In the genomic region with DNA sequence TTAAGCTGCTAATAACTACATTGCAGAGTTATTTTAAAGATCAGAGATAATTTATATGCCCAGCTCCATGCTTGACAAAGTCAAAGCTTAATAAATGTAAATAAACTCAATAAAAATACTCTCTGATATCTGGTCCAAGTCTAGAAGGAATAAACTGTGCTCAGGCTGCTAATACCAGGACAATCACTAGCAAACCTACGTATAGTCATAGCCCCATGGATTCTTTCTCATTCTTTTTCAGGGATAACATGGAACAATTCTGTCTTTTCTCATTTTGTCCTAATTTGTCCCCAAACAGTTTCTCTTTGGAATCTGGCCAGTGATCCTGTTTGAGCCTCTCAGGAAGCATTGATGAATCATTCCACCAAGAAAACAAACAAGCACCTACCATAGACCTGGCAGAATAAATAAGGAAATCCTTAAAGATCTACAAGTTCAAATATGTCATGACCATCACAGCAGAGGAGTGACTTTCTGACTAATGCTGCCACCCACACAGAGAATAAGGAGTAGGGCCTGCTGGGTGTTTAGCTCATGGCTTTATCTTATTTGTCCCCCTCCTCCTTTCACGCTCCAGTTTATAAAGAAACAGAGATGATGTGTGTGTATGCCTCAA, we compare ENCODE assay signal across 15 cellular contexts. TPM values are rescaled to one million over a fixed set of nuclear protein-coding genes. Genes with fewer than 3 reads are reported as not detected.
A peak's percentile ranks its signal among the peaks of the same experiment; 100 is the strongest.
DNase-seq lines count a peak whose midpoint lies in the region; ATAC-seq, FAIRE-seq and TF ChIP-seq lines count a peak whose summit lies in the region.
"Had no signal": no experiment of that assay in that cellular context is flagged by ENCODE, and none has a peak within 500 bp of the region (broad histone marks: within the 10 kb centered on the region; RNA-seq: fewer than 3 reads in every experiment).

No MANE protein-coding gene starts in this region.

- H3K9me3 ChIP-seq in PC-3 (ENCODE audit: low read length) (no peaks in the 10 kb centered on the region), pancreas (no peaks in the 10 kb centered on the region), adrenal gland (replicated peaks in 1 of 3) (no peaks in the 10 kb centered on the region)

- H3K36me3 ChIP-seq in PC-3 (ENCODE audit: low read depth, low read length) (0 out of 2 replicates have a peak, but pooled peaks cover 8% of the 10 kb centered on the region), pancreas (no peaks in the 10 kb centered on the region), adrenal gland (replicated peaks in 1 of 2) (no peaks in the 10 kb centered on the region)

- no peak for TF ChIP-seq CTCF in PC-3 (conservative IDR thresholded peaks at IDR 0.05; ENCODE audit: low read depth, low read length)
- TF ChIP-seq CTCF in pancreas (IDR thresholded peaks at IDR 0.05) = no peak
- no peak for TF ChIP-seq CTCF in adrenal gland (IDR thresholded peaks at IDR 0.05)

- WGBS in pancreas, 2 donors = 77 to 78% methylated on average over 2 of the region's 2 CpGs
- WGBS in adrenal gland, 4 donors = 65 to 84% (median 72%) methylated on average over 2 of the region's 2 CpGs

- TF ChIP-seq POLR2A in adrenal gland (IDR thresholded peaks at IDR 0.05) = no peak

- POLR2A ChIA-PET in PC-3 (lab: Charles Lee; ENCODE audit: unreplicated experiment) = interaction anchor here (0.5 to 0.7 kb wide), 2 partner anchors 101 to 576 kb away, joined by 3 to 5 read pairs; no protein-coding TSS in a partner anchor

- no TSS peak for BruUV-seq in PC-3 (replicated peaks; lab: Mats Ljungman, UMichigan)

- CTCF ChIA-PET in PC-3 (lab: Charles Lee) = interaction anchor here (0.5 to 2.2 kb wide), 3 partner anchors 25 to 286 kb away, joined by 5 to 21 read pairs (median 5); no protein-coding TSS in a partner anchor

- H3K79me2 ChIP-seq in PC-3 (ENCODE audit: low read length) = no peaks in the 10 kb centered on the region

- H3K4me1 ChIP-seq in PC-3 (ENCODE audit: insufficient read depth, low read length) (peaks cover 34% of the 10 kb centered on the region), pancreas (peaks cover 0 to 8% (median 0%) of the 10 kb centered on the region in 3 donors), adrenal gland (replicated peaks in 1 of 2) (no peaks in the 10 kb centered on the region)

- no peak for FAIRE-seq in pancreas (lab: Jason Lieb, UNC)

- intact Hi-C loops in PC-3 (cut with micrococcal nuclease) = no loop called here
- intact Hi-C loops in pancreas (cut with DNase I) = no loop called here
- intact Hi-C loops in adrenal gland (cut with DNase I) = no loop called here

- H3K27me3 ChIP-seq in PC-3 (ENCODE audit: low read length) = no peaks in the 10 kb centered on the region
- H3K27me3 ChIP-seq in pancreas = no peaks in the 10 kb centered on the region
- no peaks in the 10 kb centered on the region for H3K27me3 ChIP-seq in adrenal gland

- DNase-seq in EL (peak; percentile 36), PC-3 (peak; percentile 92), epithelial cell of prostate (ENCODE audit: low read depth, low spot score) (peak; percentile 57), pancreas (no peak), T-helper 9 cell (no peak), adrenal gland (no peak), iPS-NIHi11 (ENCODE audit: low spot score) (no peak)
- DNase-seq in activated naive CD4-positive, alpha-beta T cell (lab: John Stamatoyannopoulos, UW) = no peak
- DNase-seq: activated gamma-delta T cell; CD4-positive, CD25-positive, alpha-beta regulatory T cell; NCI-H2107 had no signal

- peak overlapping the region; percentile 83 for H3K27ac ChIP-seq in PC-3 (ENCODE audit: low read length)
- peak overlapping the region; percentile 66 for H3K27ac ChIP-seq in epithelial cell of prostate
- H3K27ac ChIP-seq in pancreas = no peak overlapping the region
- H3K27ac ChIP-seq in adrenal gland = no peak overlapping the region

- H3K4me3 ChIP-seq in PC-3 (ENCODE audit: low read length) (peak overlapping the region; percentile 13; the same call in 1 of the 2 replicates), pancreas (no peak overlapping the region), adrenal gland (no peak overlapping the region)

- H3K4me2 ChIP-seq in PC-3 (ENCODE audit: low read length) = peak overlapping the region; percentile 65

- H2AFZ ChIP-seq in PC-3 (ENCODE audit: low read length) = no peak overlapping the region

- ATAC-seq in PC-3 (peak; percentile 99), pancreas (peak in 3 of 4 donors; percentile 58 to 78 (median 67))
- ATAC-seq: stimulated activated effector memory CD8-positive, alpha-beta T cell treated with anti-CD3 and anti-CD28 coated beads, Interleukin-12 subunit alpha, Interleukin-12 subunit beta, amount 100 ng/mL, for 72 hours had no signal

- peak overlapping the region; percentile 50 for H3K9ac ChIP-seq in PC-3 (ENCODE audit: low read length)

- no peaks in the 10 kb centered on the region for H3K9me2 ChIP-seq in PC-3 (replicated peaks; ENCODE audit: low read length)

- no peaks in the 10 kb centered on the region for H4K20me1 ChIP-seq in PC-3 (ENCODE audit: low read length)

- peaks cover 6% of the 10 kb centered on the region for H3F3A ChIP-seq in PC-3 (ENCODE audit: low read length, unreplicated experiment)

RNA-seq across cellular contexts. Expression of gene B3GNT6, which starts 14.1 kb away (rescaled TPM):
- total RNA-seq in PC-3 (2014; rRNA removed) (0.04 TPM in 1 of 2 replicates, not detected in the other), pancreas (under 1 TPM in 1 of 6 donors, not detected in 5; 0.85 TPM), adrenal gland (not detected)
- polyA plus RNA-seq in pancreas (not detected), adrenal gland (not detected)
- total RNA-seq: CD4-positive, CD25-positive, alpha-beta regulatory T cell; omental fat pad; T-helper 1 cell treated with Interleukin-12 subunit alpha and Interleukin-12 subunit beta and Interleukin-4 antibody, amounts not matched to agents 30 ng/mL and 1 ng/mL, for 36 hours had no signal
- polyA plus RNA-seq: CD4-positive, CD25-positive, alpha-beta regulatory T cell; IgD-negative memory B cell had no signal

RNA-seq across cellular contexts. Expression of gene CAPN5, which starts 46.7 kb away (rescaled TPM):
- 6.3 and 7.7 TPM in 2 replicates for total RNA-seq in PC-3 (2014; rRNA removed)
- total RNA-seq in pancreas = 10 to 100 TPM in 2 of 6 donors, 1 to 10 TPM in 4; 3.3 to 11.0 (median 7.3) TPM
- polyA plus RNA-seq in pancreas = 1 to 10 TPM; 3.7 to 4.0 TPM
- total RNA-seq in adrenal gland = 10 to 100 TPM in 7 of 8 donors, 1 to 10 TPM in 1; 8.5 to 29.6 (median 21.3) TPM
- polyA plus RNA-seq in adrenal gland = 10 to 100 TPM in 2 of 3 donors, 1 to 10 TPM in 1; 7.7 to 27.8 (median 12.3) TPM

Comparison
In these comparisons a context has a peak if more than half of its experiments do, and no peak if none do; other contexts are left out.
1. DNase-seq: peak in EL (single experiment), PC-3 (single experiment) and epithelial cell of prostate (single experiment); none in pancreas (0 of 6), activated naive CD4-positive, alpha-beta T cell (0 of 4), T-helper 9 cell (single experiment), adrenal gland (0 of 7) and iPS-NIHi11 (single experiment).
2. H3K27ac ChIP-seq: peak in PC-3 (single experiment) and epithelial cell of prostate (single experiment); none in pancreas (0 of 4) and adrenal gland (0 of 5).